Comparison of ENCODE assay signal across 1 cellular context in the genomic region with DNA sequence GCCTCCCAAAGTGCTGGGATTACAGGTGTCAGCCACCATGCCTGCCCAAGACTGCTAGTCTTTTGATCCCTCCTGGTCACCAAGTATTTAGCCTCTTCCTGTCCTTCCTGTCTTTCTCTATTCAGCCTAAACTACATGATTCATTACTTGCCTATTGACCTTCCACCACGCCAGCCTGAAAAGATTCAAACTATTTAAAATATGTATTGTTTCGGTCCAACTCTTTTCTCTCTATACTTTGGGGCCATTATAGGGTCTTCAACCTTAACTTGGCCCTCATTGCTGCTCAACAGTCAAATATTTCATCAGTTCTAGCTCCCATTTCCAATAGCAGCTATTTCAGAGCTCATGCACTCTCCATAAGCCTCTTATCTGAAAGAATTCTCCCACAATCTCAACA.
A peak's percentile ranks its signal among the peaks of the same experiment; 100 is the strongest.
TF ChIP-seq lines count a peak whose summit lies in the region.

No MANE protein-coding gene starts in this region.

TF ChIP-seq in HCT116, 20 proteins besides CTCF, POLR2A, EP300 and RAD21 (continued from another document):
- TF ChIP-seq, protein P1, sequence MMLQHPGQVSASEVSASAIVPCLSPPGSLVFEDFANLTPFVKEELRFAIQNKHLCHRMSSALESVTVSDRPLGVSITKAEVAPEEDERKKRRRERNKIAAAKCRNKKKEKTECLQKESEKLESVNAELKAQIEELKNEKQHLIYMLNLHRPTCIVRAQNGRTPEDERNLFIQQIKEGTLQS (IDR thresholded peaks at IDR 0.05): no peak
- TF ChIP-seq CEBPB (IDR thresholded peaks at IDR 0.05; ENCODE audit: low read depth) (peak; percentile 59), FOSL1 (IDR thresholded peaks at IDR 0.05; ENCODE audit: low read depth) (peak; percentile 76)
